ENCODE assay signal across 8 cellular contexts in the genomic region with DNA sequence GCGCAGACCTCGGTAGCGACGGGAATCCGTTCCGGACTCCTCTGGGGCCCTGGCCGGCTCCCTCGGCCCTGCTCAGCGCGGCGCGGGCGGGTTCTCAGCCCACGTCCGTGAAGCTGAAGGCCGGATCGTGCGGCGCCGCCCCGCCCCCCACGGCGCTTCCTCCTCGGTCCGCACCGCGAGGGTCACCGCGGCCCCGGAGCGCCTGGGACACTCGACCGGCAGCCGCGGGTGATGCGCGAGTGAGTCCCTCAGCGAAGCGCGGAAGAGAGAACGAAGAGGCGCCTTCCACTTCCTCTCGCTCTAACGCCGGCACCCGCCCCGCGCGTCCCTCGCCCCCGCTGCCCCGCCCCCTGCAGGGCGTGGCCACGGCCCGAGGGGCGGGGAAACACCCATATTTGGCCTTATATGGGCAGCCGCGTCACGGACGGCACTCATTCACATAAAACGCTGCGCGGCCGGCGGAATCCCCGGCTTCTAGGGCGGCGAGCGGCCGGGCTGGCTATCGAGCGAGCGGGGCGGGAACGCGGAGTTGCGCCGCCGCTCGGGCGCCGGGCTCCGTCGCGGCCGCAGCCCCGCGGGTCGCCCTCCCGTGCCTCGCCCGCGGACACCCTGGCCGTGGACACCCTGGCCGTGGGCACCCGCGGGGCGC. TPM values are rescaled to one million over a fixed set of nuclear protein-coding genes. Genes with fewer than 3 reads are reported as not detected.
DNase-seq lines count a peak whose midpoint lies in the region; ATAC-seq, FAIRE-seq and TF ChIP-seq lines count a peak whose summit lies in the region.

A gene with protein sequence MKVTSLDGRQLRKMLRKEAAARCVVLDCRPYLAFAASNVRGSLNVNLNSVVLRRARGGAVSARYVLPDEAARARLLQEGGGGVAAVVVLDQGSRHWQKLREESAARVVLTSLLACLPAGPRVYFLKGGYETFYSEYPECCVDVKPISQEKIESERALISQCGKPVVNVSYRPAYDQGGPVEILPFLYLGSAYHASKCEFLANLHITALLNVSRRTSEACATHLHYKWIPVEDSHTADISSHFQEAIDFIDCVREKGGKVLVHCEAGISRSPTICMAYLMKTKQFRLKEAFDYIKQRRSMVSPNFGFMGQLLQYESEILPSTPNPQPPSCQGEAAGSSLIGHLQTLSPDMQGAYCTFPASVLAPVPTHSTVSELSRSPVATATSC (plus strand): TSS at position 470 of the 649 bp plus-strand sequence. CDS start 215 bp downstream, outside the sequence.

- ATAC-seq in GM18520 (IDR thresholded peaks at IDR 0.05; ENCODE audit: unreplicated experiment) (peak; percentile 45), HG03045 (IDR thresholded peaks at IDR 0.05; ENCODE audit: unreplicated experiment) (peak; percentile 74)

- WGBS in mammary epithelial cell (ENCODE audit: low coverage, missing lambda C conversion rate): 2% methylated on average over 10 of the region's 98 CpGs
- WGBS in small intestine, 3 donors: 0 to 1% (median 1%) methylated on average over 67 to 98 of the region's 98 CpGs

- H3K9ac ChIP-seq in mammary epithelial cell (ENCODE audit: insufficient read depth, low read length): peak within 1 kb of the TSS; percentile 92

- DNase-seq in NCI-H2227 (lab: John Stamatoyannopoulos, UW; ENCODE audit: unreplicated experiment): peak; percentile 96
- peak; percentile 96 for DNase-seq in mammary epithelial cell
- DNase-seq in iPS-NIHi11 (ENCODE audit: low spot score): peak; percentile 95
- DNase-seq in small intestine: peak; percentile 95

- no TSS peak for BruUV-seq in mammary epithelial cell (replicated peaks; lab: Mats Ljungman, UMichigan)

- H3K4me3 ChIP-seq in ACC112 (ENCODE audit: low read depth, low read length) (peak within 1 kb of the TSS; percentile 97), WI38 (ENCODE audit: low read depth, low read length) (peak within 1 kb of the TSS; percentile 81), mammary epithelial cell (replicated peaks in 1 of 3; ENCODE audit: insufficient read depth in 1 of 3, low read depth in 2 of 3, low read length in 3 of 3) (peak within 1 kb of the TSS; percentile 80 to 90 (median 82)), small intestine (ENCODE audit: low read depth in 1 of 2, low read length in 2 of 2) (peak within 1 kb of the TSS; percentile 46 to 83)

- no peak for FAIRE-seq in small intestine (lab: Jason Lieb, UNC)

- no peak within 1 kb of the TSS for H2AFZ ChIP-seq in ACC112 (ENCODE audit: low read length, unreplicated experiment)
- peak within 1 kb of the TSS; percentile 11 for H2AFZ ChIP-seq in mammary epithelial cell (ENCODE audit: low read depth, low read length)

- H3K9me3 ChIP-seq in mammary epithelial cell (replicated peaks; ENCODE audit: insufficient read depth, low read length): no peaks in the 10 kb centered on the region
- H3K9me3 ChIP-seq in small intestine (ENCODE audit: control insufficient read depth, low read depth): no peaks in the 10 kb centered on the region

- intact Hi-C loops in mammary epithelial cell (cut with micrococcal nuclease): loop anchor here (1.0 to 2.0 kb wide), 3 partner anchors 41 to 99 kb away; no protein-coding TSS in a partner anchor

- no peak for TF ChIP-seq CTCF in WI38 (IDR thresholded peaks at IDR 0.05; ENCODE audit: low read depth, low read length)
- no peak for TF ChIP-seq CTCF in mammary epithelial cell (conservative IDR thresholded peaks at IDR 0.05 in 1 of 2, IDR thresholded peaks at IDR 0.05 in 1 of 2; ENCODE audit: extremely low read depth in 1 of 2, insufficient read depth in 1 of 2, low read depth in 1 of 2, low read length in 2 of 2)

- H4K20me1 ChIP-seq in mammary epithelial cell (ENCODE audit: insufficient read depth, low read length): peaks cover 4% of the 10 kb centered on the region

- no peaks in the 10 kb centered on the region for H3K27me3 ChIP-seq in ACC112 (ENCODE audit: insufficient read depth, low read length)
- no peaks in the 10 kb centered on the region for H3K27me3 ChIP-seq in mammary epithelial cell (ENCODE audit: insufficient read depth, low read length)
- H3K27me3 ChIP-seq in small intestine (ENCODE audit: control insufficient read depth in 2 of 2, insufficient read depth in 2 of 2, low read length in 2 of 2): no peaks in the 10 kb centered on the region

- H3K27ac ChIP-seq in ACC112 (ENCODE audit: low read depth, low read length): peak within 1 kb of the TSS; percentile 85
- peak within 1 kb of the TSS; percentile 92 for H3K27ac ChIP-seq in mammary epithelial cell (ENCODE audit: insufficient read depth, low read depth, low read length)
- H3K27ac ChIP-seq in small intestine (ENCODE audit: low read depth in 1 of 2, low read length in 1 of 2): peak within 1 kb of the TSS; percentile 86 to 97

- in situ Hi-C loops in mammary epithelial cell (cut with MboI; ENCODE audit: low sequenced_read_pairs in 2 of 2): loop anchor here in 1 of 2 donors (5.0 kb wide), 1 partner anchor 85 kb away; no protein-coding TSS in a partner anchor

- peaks cover 71% of the 10 kb centered on the region for H3K79me2 ChIP-seq in ACC112 (ENCODE audit: control insufficient read depth, insufficient read depth, low read length, unreplicated experiment)
- peaks cover 82% of the 10 kb centered on the region for H3K79me2 ChIP-seq in mammary epithelial cell (ENCODE audit: insufficient read depth, low read length)

- dilution Hi-C loops in mammary epithelial cell (cut with HindIII; ENCODE audit: low sequenced_read_pairs): no loop called here

- H3K4me1 ChIP-seq in ACC112 (ENCODE audit: control insufficient read depth, insufficient read depth, low read length, unreplicated experiment): peaks cover 18% of the 10 kb centered on the region
- H3K4me1 ChIP-seq in mammary epithelial cell (ENCODE audit: insufficient read depth, low read length): peaks cover 49% of the 10 kb centered on the region
- H3K4me1 ChIP-seq in small intestine (ENCODE audit: control insufficient read depth in 2 of 2, insufficient read depth in 1 of 2, low read depth in 1 of 2, low read length in 1 of 2): peaks cover 5 to 7% of the 10 kb centered on the region in 2 donors

- H3K4me2 ChIP-seq in mammary epithelial cell (ENCODE audit: insufficient read depth, low read depth, low read length): peak within 1 kb of the TSS; percentile 80

- CTCF ChIA-PET in mammary epithelial cell (lab: Charles Lee; ENCODE audit: low non-redundant PET): no interaction called here

- H3K36me3 ChIP-seq in ACC112 (ENCODE audit: insufficient read depth, low read length) (peaks cover 15% of the 10 kb centered on the region; the same call in 1 of the 2 replicates), mammary epithelial cell (ENCODE audit: insufficient read depth, low read length) (peaks cover 2% of the 10 kb centered on the region), small intestine (ENCODE audit: control insufficient read depth in 2 of 2, insufficient read depth in 2 of 2, low read length in 2 of 2) (no peaks in the 10 kb centered on the region)

RNA-seq across cellular contexts. Expression of the gene that starts here (rescaled TPM):
- total RNA-seq in mammary epithelial cell: 100 to 1,000 TPM in 1 of 2 donors, 10 to 100 TPM in 1; 18.0 to 107 TPM
- polyA plus RNA-seq in mammary epithelial cell (66.7 TPM), small intestine (10 to 100 TPM in 2 of 3 donors, 1 to 10 TPM in 1; 8.3 to 36.2 (median 11.8) TPM)
- polyA minus RNA-seq in mammary epithelial cell: 70.5 TPM

Comparison
In these comparisons a context has a peak if more than half of its experiments do, and no peak if none do; other contexts are left out.
1. Peak in every context shown above with its lines: DNase-seq, ATAC-seq, H3K4me3 ChIP-seq and H3K27ac ChIP-seq.